ENCODE assay signal across 18 cellular contexts in genomic region chr2:81589406-81589805, GRCh38.
DNase-seq lines count a peak whose midpoint lies in the region; TF ChIP-seq lines count a peak whose summit lies in the region.
"Had no signal": no experiment of that assay in that cellular context is flagged by ENCODE, and none has a peak within 500 bp of the region (broad histone marks: within the 10 kb centered on the region; RNA-seq: fewer than 3 reads in every experiment).

No MANE protein-coding gene starts in this region.

- H3K27ac ChIP-seq in SJCRH30 (peak overlapping the region; percentile 35; the same call in 1 of the 2 replicates), WERI-Rb-1 (no peak overlapping the region)
- H3K27ac ChIP-seq: BLaER1 had no signal

- no peaks in the 10 kb centered on the region for H3K36me3 Mint-ChIP-seq in nephron progenitor cell (ENCODE audit: low read depth)
- H3K36me3 Mint-ChIP-seq: CD14-positive monocyte; CD4-positive, alpha-beta memory T cell; CD4-positive, CD25-positive, alpha-beta regulatory T cell; CD8-positive, alpha-beta memory T cell had no signal

- H3K4me3 Mint-ChIP-seq in nephron progenitor cell, result no peak overlapping the region
- H3K4me3 Mint-ChIP-seq: CD14-positive monocyte; CD4-positive, alpha-beta memory T cell; CD4-positive, CD25-positive, alpha-beta regulatory T cell; CD8-positive, alpha-beta memory T cell had no signal

- H3K36me3 ChIP-seq in SJCRH30, result no peaks in the 10 kb centered on the region
- no peaks in the 10 kb centered on the region for H3K36me3 ChIP-seq in WERI-Rb-1
- H3K36me3 ChIP-seq: BE2C, BLaER1 had no signal

- H3K27me3 Mint-ChIP-seq in nephron progenitor cell (ENCODE audit: low read depth, poor library complexity), result no peaks in the 10 kb centered on the region
- H3K27me3 Mint-ChIP-seq: CD4-positive, alpha-beta memory T cell; CD4-positive, CD25-positive, alpha-beta regulatory T cell; CD8-positive, alpha-beta memory T cell had no signal

- TF ChIP-seq CTCF in WERI-Rb-1 (IDR thresholded peaks at IDR 0.05; ENCODE audit: low read depth, low read length), result no peak
- no peak for TF ChIP-seq CTCF in nephron progenitor cell (IDR thresholded peaks at IDR 0.05)

- H3K9me3 ChIP-seq in SJCRH30 (replicated peaks), result no peaks in the 10 kb centered on the region
- H3K9me3 ChIP-seq in WERI-Rb-1 (ENCODE audit: severe bottlenecking), result no peaks in the 10 kb centered on the region
- H3K9me3 ChIP-seq: BE2C, BLaER1 had no signal

- peaks cover 5% of the 10 kb centered on the region for H3K4me1 Mint-ChIP-seq in nephron progenitor cell
- H3K4me1 Mint-ChIP-seq: CD14-positive monocyte; CD4-positive, alpha-beta memory T cell; CD4-positive, CD25-positive, alpha-beta regulatory T cell; CD8-positive, alpha-beta memory T cell had no signal

- DNase-seq in SJCRH30 (peak; percentile 78 to 86), WERI-Rb-1 (peak; percentile 35), nephron progenitor cell (peak; percentile 20), DMS 273 (lab: John Stamatoyannopoulos, UW; ENCODE audit: unreplicated experiment) (no peak), SK-N-DZ (ENCODE audit: low spot score) (no peak), T-helper 2 cell (no peak)
- DNase-seq: 8988T; ACHN; BE2C; C1 segment of cervical spinal cord; CD4-positive, alpha-beta memory T cell; CD4-positive, CD25-positive, alpha-beta regulatory T cell; CD8-positive, alpha-beta memory T cell; COR-L47; DMS79 treated with DMSO at 0.1 percent for 48 hours; GF-D8 had no signal

- no peak overlapping the region for H3K4me3 ChIP-seq in SJCRH30
- no peak overlapping the region for H3K4me3 ChIP-seq in WERI-Rb-1 (ENCODE audit: low read depth, low read length)
- H3K4me3 ChIP-seq: BLaER1 had no signal

- peaks cover 7% of the 10 kb centered on the region for H3K27me3 ChIP-seq in SJCRH30
- H3K27me3 ChIP-seq in WERI-Rb-1 (ENCODE audit: insufficient read depth, low read depth, severe bottlenecking), result no peaks in the 10 kb centered on the region
- H3K27me3 ChIP-seq: BE2C, BLaER1 had no signal

- peak overlapping the region; percentile 57 for H3K27ac Mint-ChIP-seq in nephron progenitor cell
- H3K27ac Mint-ChIP-seq: CD14-positive monocyte; CD4-positive, alpha-beta memory T cell; CD4-positive, CD25-positive, alpha-beta regulatory T cell; CD8-positive, alpha-beta memory T cell had no signal

- peaks cover 6% of the 10 kb centered on the region; the same call in 1 of the 2 replicates for H3K4me1 ChIP-seq in SJCRH30
- H3K4me1 ChIP-seq: BE2C, BLaER1 had no signal

- H3K9me3 Mint-ChIP-seq in nephron progenitor cell, result no peaks in the 10 kb centered on the region

Comparison
In these comparisons a context has a peak if more than half of its experiments do, and no peak if none do; other contexts are left out.
1. DNase-seq: peak in SJCRH30 (2 of 2), WERI-Rb-1 (single experiment) and nephron progenitor cell (single experiment); none in DMS 273 (single experiment), SK-N-DZ (single experiment) and T-helper 2 cell (0 of 5).